Comparison of ENCODE assay signal across 1 cellular context in genomic region chr7:36048141-36048901, GRCh38.
TF ChIP-seq lines count a peak whose summit lies in the region.

No MANE protein-coding gene starts in this region.

TF ChIP-seq in GM12878, 131 proteins besides CTCF, POLR2A, EP300 and RAD21 (continued from another document):
- TF ChIP-seq, protein P1, sequence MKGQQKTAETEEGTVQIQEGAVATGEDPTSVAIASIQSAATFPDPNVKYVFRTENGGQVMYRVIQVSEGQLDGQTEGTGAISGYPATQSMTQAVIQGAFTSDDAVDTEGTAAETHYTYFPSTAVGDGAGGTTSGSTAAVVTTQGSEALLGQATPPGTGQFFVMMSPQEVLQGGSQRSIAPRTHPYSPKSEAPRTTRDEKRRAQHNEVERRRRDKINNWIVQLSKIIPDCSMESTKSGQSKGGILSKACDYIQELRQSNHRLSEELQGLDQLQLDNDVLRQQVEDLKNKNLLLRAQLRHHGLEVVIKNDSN (IDR thresholded peaks at IDR 0.05; ENCODE audit: borderline replicate concordance, extremely low read length, insufficient read depth, low read depth, low read length): no peak
- TF ChIP-seq, protein P2, sequence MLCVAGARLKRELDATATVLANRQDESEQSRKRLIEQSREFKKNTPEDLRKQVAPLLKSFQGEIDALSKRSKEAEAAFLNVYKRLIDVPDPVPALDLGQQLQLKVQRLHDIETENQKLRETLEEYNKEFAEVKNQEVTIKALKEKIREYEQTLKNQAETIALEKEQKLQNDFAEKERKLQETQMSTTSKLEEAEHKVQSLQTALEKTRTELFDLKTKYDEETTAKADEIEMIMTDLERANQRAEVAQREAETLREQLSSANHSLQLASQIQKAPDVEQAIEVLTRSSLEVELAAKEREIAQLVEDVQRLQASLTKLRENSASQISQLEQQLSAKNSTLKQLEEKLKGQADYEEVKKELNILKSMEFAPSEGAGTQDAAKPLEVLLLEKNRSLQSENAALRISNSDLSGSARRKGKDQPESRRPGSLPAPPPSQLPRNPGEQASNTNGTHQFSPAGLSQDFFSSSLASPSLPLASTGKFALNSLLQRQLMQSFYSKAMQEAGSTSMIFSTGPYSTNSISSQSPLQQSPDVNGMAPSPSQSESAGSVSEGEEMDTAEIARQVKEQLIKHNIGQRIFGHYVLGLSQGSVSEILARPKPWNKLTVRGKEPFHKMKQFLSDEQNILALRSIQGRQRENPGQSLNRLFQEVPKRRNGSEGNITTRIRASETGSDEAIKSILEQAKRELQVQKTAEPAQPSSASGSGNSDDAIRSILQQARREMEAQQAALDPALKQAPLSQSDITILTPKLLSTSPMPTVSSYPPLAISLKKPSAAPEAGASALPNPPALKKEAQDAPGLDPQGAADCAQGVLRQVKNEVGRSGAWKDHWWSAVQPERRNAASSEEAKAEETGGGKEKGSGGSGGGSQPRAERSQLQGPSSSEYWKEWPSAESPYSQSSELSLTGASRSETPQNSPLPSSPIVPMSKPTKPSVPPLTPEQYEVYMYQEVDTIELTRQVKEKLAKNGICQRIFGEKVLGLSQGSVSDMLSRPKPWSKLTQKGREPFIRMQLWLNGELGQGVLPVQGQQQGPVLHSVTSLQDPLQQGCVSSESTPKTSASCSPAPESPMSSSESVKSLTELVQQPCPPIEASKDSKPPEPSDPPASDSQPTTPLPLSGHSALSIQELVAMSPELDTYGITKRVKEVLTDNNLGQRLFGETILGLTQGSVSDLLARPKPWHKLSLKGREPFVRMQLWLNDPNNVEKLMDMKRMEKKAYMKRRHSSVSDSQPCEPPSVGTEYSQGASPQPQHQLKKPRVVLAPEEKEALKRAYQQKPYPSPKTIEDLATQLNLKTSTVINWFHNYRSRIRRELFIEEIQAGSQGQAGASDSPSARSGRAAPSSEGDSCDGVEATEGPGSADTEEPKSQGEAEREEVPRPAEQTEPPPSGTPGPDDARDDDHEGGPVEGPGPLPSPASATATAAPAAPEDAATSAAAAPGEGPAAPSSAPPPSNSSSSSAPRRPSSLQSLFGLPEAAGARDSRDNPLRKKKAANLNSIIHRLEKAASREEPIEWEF (IDR thresholded peaks at IDR 0.05; ENCODE audit: insufficient replicate concordance, low read depth, low read length): no peak
- TF ChIP-seq, protein P3, sequence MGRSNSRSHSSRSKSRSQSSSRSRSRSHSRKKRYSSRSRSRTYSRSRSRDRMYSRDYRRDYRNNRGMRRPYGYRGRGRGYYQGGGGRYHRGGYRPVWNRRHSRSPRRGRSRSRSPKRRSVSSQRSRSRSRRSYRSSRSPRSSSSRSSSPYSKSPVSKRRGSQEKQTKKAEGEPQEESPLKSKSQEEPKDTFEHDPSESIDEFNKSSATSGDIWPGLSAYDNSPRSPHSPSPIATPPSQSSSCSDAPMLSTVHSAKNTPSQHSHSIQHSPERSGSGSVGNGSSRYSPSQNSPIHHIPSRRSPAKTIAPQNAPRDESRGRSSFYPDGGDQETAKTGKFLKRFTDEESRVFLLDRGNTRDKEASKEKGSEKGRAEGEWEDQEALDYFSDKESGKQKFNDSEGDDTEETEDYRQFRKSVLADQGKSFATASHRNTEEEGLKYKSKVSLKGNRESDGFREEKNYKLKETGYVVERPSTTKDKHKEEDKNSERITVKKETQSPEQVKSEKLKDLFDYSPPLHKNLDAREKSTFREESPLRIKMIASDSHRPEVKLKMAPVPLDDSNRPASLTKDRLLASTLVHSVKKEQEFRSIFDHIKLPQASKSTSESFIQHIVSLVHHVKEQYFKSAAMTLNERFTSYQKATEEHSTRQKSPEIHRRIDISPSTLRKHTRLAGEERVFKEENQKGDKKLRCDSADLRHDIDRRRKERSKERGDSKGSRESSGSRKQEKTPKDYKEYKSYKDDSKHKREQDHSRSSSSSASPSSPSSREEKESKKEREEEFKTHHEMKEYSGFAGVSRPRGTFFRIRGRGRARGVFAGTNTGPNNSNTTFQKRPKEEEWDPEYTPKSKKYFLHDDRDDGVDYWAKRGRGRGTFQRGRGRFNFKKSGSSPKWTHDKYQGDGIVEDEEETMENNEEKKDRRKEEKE (IDR thresholded peaks at IDR 0.05): no peak
- no peak for TF ChIP-seq CBX5 (IDR thresholded peaks at IDR 0.05; ENCODE audit: low read depth)
- no peak for TF ChIP-seq PML (IDR thresholded peaks at IDR 0.05; ENCODE audit: low read length)
- no peak for TF ChIP-seq STAT3 (IDR thresholded peaks at IDR 0.05; ENCODE audit: low read depth, low read length)
